ENCODE assay signal across 17 cellular contexts in the genomic region with DNA sequence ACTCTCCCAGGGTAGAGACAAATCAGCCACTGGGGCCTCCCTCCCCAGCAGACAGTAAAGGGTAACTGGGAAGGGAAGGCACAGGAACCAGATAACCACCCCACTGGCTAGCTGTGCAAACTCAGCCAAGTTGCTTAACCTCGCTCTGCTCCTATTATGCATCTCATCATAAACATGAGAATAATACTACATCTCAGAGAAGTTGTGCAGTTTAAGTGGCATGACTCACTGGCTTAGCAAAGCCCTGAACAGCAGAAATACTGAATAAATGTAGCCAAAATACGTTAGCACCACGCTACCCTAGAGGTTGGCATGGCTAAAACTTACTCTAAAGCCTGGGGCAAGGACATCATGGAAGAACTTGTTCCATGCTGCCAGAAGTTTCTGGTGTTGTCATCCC.
DNase-seq lines count a peak whose midpoint lies in the region; ATAC-seq and TF ChIP-seq lines count a peak whose summit lies in the region.
"Had no signal": no experiment of that assay in that cellular context is flagged by ENCODE, and none has a peak within 500 bp of the region (broad histone marks: within the 10 kb centered on the region; RNA-seq: fewer than 3 reads in every experiment).

No MANE protein-coding gene starts in this region.

- intact Hi-C loops in PC-3 (cut with micrococcal nuclease), result no loop called here

- BruUV-seq in PC-3 (replicated peaks; lab: Mats Ljungman, UMichigan), result no TSS peak

- no peaks in the 10 kb centered on the region for H4K20me1 ChIP-seq in PC-3 (ENCODE audit: low read length)
- H4K20me1 ChIP-seq: BLaER1 treated with 17β-estradiol and CSF1 and Interleukin-3, amounts not matched to agents 10 nM and 100 nM had no signal

- POLR2A ChIA-PET in PC-3 (lab: Charles Lee; ENCODE audit: unreplicated experiment), result no interaction called here

- H3K9me2 ChIP-seq in PC-3 (replicated peaks; ENCODE audit: low read length), result no peaks in the 10 kb centered on the region

- no peaks in the 10 kb centered on the region for H3K27me3 ChIP-seq in PC-3 (ENCODE audit: low read length)
- H3K27me3 ChIP-seq: BLaER1 treated with 17β-estradiol and CSF1 and Interleukin-3, amounts not matched to agents 10 nM and 100 nM; SJCRH30 had no signal

- DNase-seq in ELR (ENCODE audit: low read depth) (peak; percentile 5), PC-3 (peak; percentile 49), choroid plexus epithelial cell (ENCODE audit: low read depth) (peak; percentile 34), kidney tubule cell (ENCODE audit: low spot score) (peak; percentile 16), NCI-H1048 (lab: John Stamatoyannopoulos, UW) (no peak), EL (no peak)
- no peak for DNase-seq in stimulated activated CD4-positive, alpha-beta T cell treated with anti-CD3 and anti-CD28 coated beads, Interleukin-4, amount 100 ng/mL, for 1 hour
- DNase-seq: CD8-positive, alpha-beta memory T cell; HFFc6; NCI-H1417 treated with DMSO at 0.1 percent for 48 hours; NCI-H1930; NCI-H446 treated with DMSO at 0.1 percent for 48 hours; NK-92 treated with Interleukin-12 subunit alpha and Interleukin-12 subunit beta, amount 100 ng/mL, for 24 hours; SJCRH30 had no signal

- no peak overlapping the region for H2AFZ ChIP-seq in PC-3 (ENCODE audit: low read length)

- no peak overlapping the region for H3K9ac ChIP-seq in PC-3 (ENCODE audit: low read length)
- H3K9ac ChIP-seq: BLaER1 treated with 17β-estradiol and CSF1 and Interleukin-3, amounts not matched to agents 10 nM and 100 nM had no signal

- H3K27ac ChIP-seq in PC-3 (ENCODE audit: low read length), result no peak overlapping the region
- H3K27ac ChIP-seq: BLaER1 treated with 17β-estradiol and CSF1 and Interleukin-3, amounts not matched to agents 10 nM and 100 nM; RWPE1; SJCRH30 had no signal

- ATAC-seq in PC-3 (peak; percentile 73), GM18511 (IDR thresholded peaks at IDR 0.05; ENCODE audit: unreplicated experiment) (no peak)

- H3K4me3 ChIP-seq in PC-3 (ENCODE audit: low read length) (no peak overlapping the region), choroid plexus epithelial cell (ENCODE audit: low read depth, low read length) (no peak overlapping the region)
- H3K4me3 ChIP-seq: BLaER1 treated with 17β-estradiol and CSF1 and Interleukin-3, amounts not matched to agents 10 nM and 100 nM; SJCRH30 had no signal

- no peaks in the 10 kb centered on the region for H3K36me3 ChIP-seq in PC-3 (ENCODE audit: low read depth, low read length)
- H3K36me3 ChIP-seq: BLaER1 treated with 17β-estradiol and CSF1 and Interleukin-3, amounts not matched to agents 10 nM and 100 nM; SJCRH30 had no signal

- no peaks in the 10 kb centered on the region for H3F3A ChIP-seq in PC-3 (ENCODE audit: low read length, unreplicated experiment)

- peaks cover 13% of the 10 kb centered on the region for H3K4me1 ChIP-seq in PC-3 (ENCODE audit: insufficient read depth, low read length)
- H3K4me1 ChIP-seq: BLaER1 treated with 17β-estradiol and CSF1 and Interleukin-3, amounts not matched to agents 10 nM and 100 nM had no signal

- no peaks in the 10 kb centered on the region for H3K79me2 ChIP-seq in PC-3 (ENCODE audit: low read length)

- H3K9me3 ChIP-seq in PC-3 (ENCODE audit: low read length), result no peaks in the 10 kb centered on the region
- H3K9me3 ChIP-seq: BLaER1 treated with 17β-estradiol and CSF1 and Interleukin-3, amounts not matched to agents 10 nM and 100 nM; SJCRH30 had no signal

- CTCF ChIA-PET in PC-3 (lab: Charles Lee), result no interaction called here

- TF ChIP-seq CTCF in PC-3 (conservative IDR thresholded peaks at IDR 0.05; ENCODE audit: low read depth, low read length), result no peak
- TF ChIP-seq CTCF in choroid plexus epithelial cell (conservative IDR thresholded peaks at IDR 0.05; ENCODE audit: low read depth, low read length), result no peak

- no peak overlapping the region for H3K4me2 ChIP-seq in PC-3 (ENCODE audit: low read length)
- H3K4me2 ChIP-seq: BLaER1 treated with 17β-estradiol and CSF1 and Interleukin-3, amounts not matched to agents 10 nM and 100 nM had no signal

Comparison
In these comparisons a context has a peak if more than half of its experiments do, and no peak if none do; other contexts are left out.
1. DNase-seq: peak in ELR (single experiment), PC-3 (single experiment), choroid plexus epithelial cell (single experiment) and kidney tubule cell (single experiment); none in stimulated activated CD4-positive, alpha-beta T cell treated with anti-CD3 and anti-CD28 coated beads, Interleukin-4, amount 100 ng/mL, for 1 hour (single experiment), NCI-H1048 (single experiment) and EL (single experiment).